ENCODE assay signal across 8 cellular contexts in genomic region chr22:49970528-49971231, GRCh38. TPM values are rescaled to one million over a fixed set of nuclear protein-coding genes. Genes with fewer than 3 reads are reported as not detected.
A peak's percentile ranks its signal among the peaks of the same experiment; 100 is the strongest.
DNase-seq lines count a peak whose midpoint lies in the region; ATAC-seq, FAIRE-seq and TF ChIP-seq lines count a peak whose summit lies in the region.

No MANE protein-coding gene starts in this region.

- peak; percentile 94 for DNase-seq in COR-L47 (lab: John Stamatoyannopoulos, UW)
- DNase-seq in HTR-8/SVneo (ENCODE audit: insufficient read length, low spot score), result peak; percentile 95
- peak; percentile 91 for DNase-seq in activated effector memory CD4-positive, alpha-beta T cell treated with Interleukin-2 at 50 U/mL for 16 hours
- peak; percentile 96 for DNase-seq in fibroblast of villous mesenchyme (ENCODE audit: low read depth)
- peak; percentile 99 for DNase-seq in stimulated activated naive CD4-positive, alpha-beta T cell treated with Interleukin-2 at 50 U/mL for 16 hours (lab: John Stamatoyannopoulos, UW)

- ATAC-seq in GM19467 (IDR thresholded peaks at IDR 0.05; ENCODE audit: unreplicated experiment), result peak; percentile 36

- peaks cover 8% of the 10 kb centered on the region for H3K27me3 Mint-ChIP-seq in nephron (ENCODE audit: low read depth)

- peaks cover 5% of the 10 kb centered on the region for H3K4me1 Mint-ChIP-seq in nephron

- H3K4me3 ChIP-seq in fibroblast of villous mesenchyme (ENCODE audit: low read depth, low read length), result peak overlapping the region; percentile 55

- no peaks in the 10 kb centered on the region for H3K9me3 Mint-ChIP-seq in nephron

- FAIRE-seq in HTR-8/SVneo (lab: Jason Lieb, UNC), result peak; percentile 98

- TF ChIP-seq POLR2A in Raji (IDR thresholded peaks at IDR 0.05; ENCODE audit: insufficient read depth, low read depth, low read length), result peak; percentile 80

- peak overlapping the region in 2 of 3 experiments; percentile 25 to 75 for H3K27ac Mint-ChIP-seq in nephron

- H3K36me3 Mint-ChIP-seq in nephron (ENCODE audit: low read depth), result no peaks in the 10 kb centered on the region

- TF ChIP-seq CTCF in fibroblast of villous mesenchyme (IDR thresholded peaks at IDR 0.05; ENCODE audit: insufficient read depth, low read depth, low read length) (no peak), nephron (IDR thresholded peaks at IDR 0.05; ENCODE audit: unreplicated experiment in 3 of 3) (no peak)

- peak overlapping the region; percentile 70 to 72 (median 72) for H3K4me3 Mint-ChIP-seq in nephron

RNA-seq across cellular contexts. Expression of gene PIM3, which starts 10.1 kb away (rescaled TPM):
- total RNA-seq in fibroblast of villous mesenchyme, result 27.7 and 32.0 TPM in 2 replicates

RNA-seq across cellular contexts. Expression of gene IL17REL, which starts 41.9 kb away (rescaled TPM):
- under 0.01 TPM in 1 of 2 replicates, not detected in the other for total RNA-seq in fibroblast of villous mesenchyme

RNA-seq across cellular contexts. Expression of gene CRELD2, which starts 52.2 kb away (rescaled TPM):
- total RNA-seq in fibroblast of villous mesenchyme, result 53.1 and 58.9 TPM in 2 replicates

RNA-seq across cellular contexts. Expression of gene ALG12, which starts 52.4 kb away (rescaled TPM):
- 17.1 and 20.3 TPM in 2 replicates for total RNA-seq in fibroblast of villous mesenchyme

Comparison
In these comparisons a context has a peak if more than half of its experiments do, and no peak if none do; other contexts are left out.
1. Peak in every context shown above with its lines: DNase-seq, ATAC-seq and H3K4me3 ChIP-seq.